In genomic region chr11:75850787-75851186, GRCh38 we compare ENCODE assay signal across 12 cellular contexts. TPM values are rescaled to one million over a fixed set of nuclear protein-coding genes. Genes with fewer than 3 reads are reported as not detected.
A peak's percentile ranks its signal among the peaks of the same experiment; 100 is the strongest.
DNase-seq lines count a peak whose midpoint lies in the region; ATAC-seq, FAIRE-seq and TF ChIP-seq lines count a peak whose summit lies in the region.
"Had no signal": no experiment of that assay in that cellular context is flagged by ENCODE, and none has a peak within 500 bp of the region (broad histone marks: within the 10 kb centered on the region; RNA-seq: fewer than 3 reads in every experiment).

No MANE protein-coding gene starts in this region.

- H3K4me3 ChIP-seq in SK-N-SH (ENCODE audit: low read depth in 2 of 2, low read length in 1 of 2) (no peak overlapping the region), fibroblast of the aortic adventitia (ENCODE audit: low read depth, low read length) (no peak overlapping the region), sigmoid colon (no peak overlapping the region), brain microvascular endothelial cell (ENCODE audit: low read depth, low read length) (no peak overlapping the region)

- H3K9me3 ChIP-seq in SK-N-SH = no peaks in the 10 kb centered on the region
- H3K9me3 ChIP-seq in sigmoid colon = no peaks in the 10 kb centered on the region

- no peak for ATAC-seq in GM18861 (IDR thresholded peaks at IDR 0.05; ENCODE audit: unreplicated experiment)
- no peak for ATAC-seq in HG03139 (IDR thresholded peaks at IDR 0.05; ENCODE audit: unreplicated experiment)
- ATAC-seq: HepG2 had no signal

- POLR2A ChIA-PET in SK-N-SH (lab: Yijun Ruan, JAX) = no interaction called here

- no peak for TF ChIP-seq POLR2A in sigmoid colon (IDR thresholded peaks at IDR 0.05)

- intact Hi-C loops in sigmoid colon (cut with DNase I) = no loop called here

- WGBS in SK-N-SH (ENCODE audit: low lambda C conversion rate) = 64% methylated on average over 3 of the region's 3 CpGs
- 42 to 76% methylated on average over 3 of the region's 3 CpGs for WGBS in sigmoid colon, 2 donors

- H3K27ac ChIP-seq in SK-N-SH (ENCODE audit: low read depth in 2 of 2, low read length in 1 of 2) (peak overlapping the region in 1 of 2 experiments; percentile 52; a peak in 2 of 4 replicates), sigmoid colon (peak overlapping the region; percentile 28 to 65 (median 49)), brain microvascular endothelial cell (no peak overlapping the region)

- H3K9ac ChIP-seq in SK-N-SH = no peak overlapping the region

- peaks cover 13% of the 10 kb centered on the region for H3F3A ChIP-seq in SK-N-SH (replicated peaks; ENCODE audit: insufficient read depth)

- CTCF ChIA-PET in SK-N-SH (lab: Yijun Ruan, JAX) = interaction anchor here (0.7 to 3.0 kb wide), 3 partner anchors 12 to 23 kb away, joined by 3 to 17 read pairs (median 3); no protein-coding TSS in a partner anchor

- H3K36me3 ChIP-seq in SK-N-SH (replicated peaks in 1 of 2; ENCODE audit: control insufficient read depth in 1 of 2, insufficient read depth in 2 of 2, low read length in 1 of 2) (no peaks in the 10 kb centered on the region), sigmoid colon (peaks cover 0 to 14% (median 0%) of the 10 kb centered on the region in 4 donors), brain microvascular endothelial cell (replicated peaks) (no peaks in the 10 kb centered on the region)

- no peak for TF ChIP-seq RAD21 in SK-N-SH (IDR thresholded peaks at IDR 0.05; ENCODE audit: low read length)

- peak overlapping the region; percentile 5; the same call in 1 of the 2 replicates for H3K4me2 ChIP-seq in SK-N-SH

- in situ Hi-C loops in brain microvascular endothelial cell (cut with HindIII; ENCODE audit: low pct_ligation_motif_present, low sequenced_read_pairs) = no loop called here

- H3K4me1 ChIP-seq in SK-N-SH (ENCODE audit: control insufficient read depth in 1 of 2, insufficient read depth in 2 of 2, low read depth in 1 of 2, low read length in 1 of 2) (peaks cover 5 to 20% of the 10 kb centered on the region in 2 experiments), sigmoid colon (peaks cover 0 to 30% (median 23%) of the 10 kb centered on the region in 4 donors)

- no peaks in the 10 kb centered on the region for H3K9me2 ChIP-seq in SK-N-SH

- TF ChIP-seq EP300 in SK-N-SH (IDR thresholded peaks at IDR 0.05; ENCODE audit: borderline replicate concordance in 1 of 2, low read depth in 1 of 2, low read length in 1 of 2) (no peak), sigmoid colon (IDR thresholded peaks at IDR 0.05) (no peak)

- DNase-seq in SK-N-SH (no peak), fibroblast of the aortic adventitia (ENCODE audit: low read depth) (peak; percentile 27), sigmoid colon (no peak), SK-N-DZ (ENCODE audit: low spot score) (no peak), brain microvascular endothelial cell (no peak)
- DNase-seq: activated CD4-positive, alpha-beta T cell treated with anti-CD3 and anti-CD28 coated beads, Interleukin-2, amount 50 U/mL, for 4 hours; amniotic stem cell; SHP77 treated with DMSO at 0.1 percent for 48 hours had no signal

- H2AFZ ChIP-seq in SK-N-SH (ENCODE audit: low read depth) = no peak overlapping the region

- TF ChIP-seq CTCF in SK-N-SH (IDR thresholded peaks at IDR 0.05) (no peak), fibroblast of the aortic adventitia (IDR thresholded peaks at IDR 0.05; ENCODE audit: insufficient read depth, low read length) (no peak), sigmoid colon (IDR thresholded peaks at IDR 0.05) (no peak), brain microvascular endothelial cell (IDR thresholded peaks at IDR 0.05; ENCODE audit: low read depth, low read length, missing control alignments) (no peak)

- H3K27me3 ChIP-seq in SK-N-SH (ENCODE audit: insufficient read depth) = no peaks in the 10 kb centered on the region
- no peaks in the 10 kb centered on the region for H3K27me3 ChIP-seq in sigmoid colon
- H3K27me3 ChIP-seq in brain microvascular endothelial cell (replicated peaks) = no peaks in the 10 kb centered on the region

- peaks cover 30% of the 10 kb centered on the region; the same call in 1 of the 2 replicates for H3K79me2 ChIP-seq in SK-N-SH (ENCODE audit: insufficient read depth)

- peak; percentile 52 for FAIRE-seq in G401.6 (lab: Jason Lieb, UNC)
- FAIRE-seq: HepG2 had no signal

- H4K20me1 ChIP-seq in SK-N-SH (ENCODE audit: insufficient read depth) = peaks cover 9% of the 10 kb centered on the region; the same call in 1 of the 2 replicates

TF ChIP-seq in SK-N-SH, 30 proteins besides CTCF, POLR2A, EP300 and RAD21:
- TF ChIP-seq MEF2A (IDR thresholded peaks at IDR 0.05; ENCODE audit: borderline replicate concordance, low read depth) = peak; percentile 33; the same call in 1 of the 2 replicates
- TF ChIP-seq EZH2phosphoT487 (IDR thresholded peaks at IDR 0.05; ENCODE audit: borderline replicate concordance, low read depth) = no peak

RNA-seq across cellular contexts. Expression of gene UVRAG, which starts 35.8 kb away (rescaled TPM):
- polyA plus RNA-seq in SK-N-SH (2012; rRNA removed) (5.8 and 7.7 TPM in 2 replicates), sigmoid colon (10 to 100 TPM in 1 of 3 donors, 1 to 10 TPM in 2; 4.9 to 10.8 (median 6.6) TPM)
- polyA plus RNA-seq in SK-N-SH (2012; cell fraction: cytosol; rRNA removed) = 7.4 and 7.8 TPM in 2 replicates
- 9.6 and 11.4 TPM in 2 replicates for polyA plus RNA-seq in SK-N-SH (2012; cell fraction: nucleus; rRNA removed)
- total RNA-seq in fibroblast of the aortic adventitia (ENCODE audit: low replicate concordance) (21.6 and 53.6 TPM in 2 replicates), sigmoid colon (10 to 100 TPM; 29.3 to 43.2 (median 35.6) TPM)
- polyA plus RNA-seq in SK-N-DZ (2014; cell fraction: cytosol; rRNA removed) = 11.2 and 13.1 TPM in 2 replicates
- polyA plus RNA-seq in SK-N-DZ (2014; cell fraction: nucleus; rRNA removed) = 10.2 and 10.5 TPM in 2 replicates
